In the genomic region with DNA sequence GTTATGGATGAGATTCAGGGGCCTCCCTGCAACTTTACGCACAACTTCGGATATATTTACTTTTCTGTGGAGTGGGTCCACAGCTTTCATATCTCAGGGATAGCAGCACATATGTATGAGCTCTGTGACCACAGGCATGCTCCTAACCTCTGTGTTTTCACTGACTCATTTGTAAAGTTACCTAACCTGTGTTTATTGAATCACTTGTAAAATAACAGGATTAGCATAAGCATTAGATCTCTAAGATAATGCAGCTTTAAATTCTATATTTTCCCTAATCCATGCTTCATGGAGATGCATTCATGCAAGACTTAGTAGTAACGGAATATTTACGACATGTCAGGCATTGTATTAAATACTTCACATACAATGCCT, we compare ENCODE assay signal across 22 cellular contexts. TPM values are rescaled to one million over a fixed set of nuclear protein-coding genes. Genes with fewer than 3 reads are reported as not detected.
DNase-seq lines count a peak whose midpoint lies in the region; ATAC-seq and TF ChIP-seq lines count a peak whose summit lies in the region.
"Had no signal": no experiment of that assay in that cellular context is flagged by ENCODE, and none has a peak within 500 bp of the region (broad histone marks: within the 10 kb centered on the region; RNA-seq: fewer than 3 reads in every experiment).

No MANE protein-coding gene starts in this region.

- POLR2A ChIA-PET in HEK293T (lab: Yijun Ruan, JAX), result no interaction called here

- DNase-seq in AG08395 (ENCODE audit: low spot score) (peak; percentile 10), HFFc6 (peak; percentile 45), astrocyte of the hippocampus (ENCODE audit: low read depth, low spot score) (peak; percentile 63), fibroblast of villous mesenchyme (ENCODE audit: low read depth) (peak; percentile 69), iPS-NIHi7 (ENCODE audit: extremely low spot score) (no peak), HEK293T (ENCODE audit: extremely low spot score) (no peak)
- no peak for DNase-seq in activated CD4-positive, alpha-beta T cell treated with anti-CD3 and anti-CD28 coated beads for 1 hour
- DNase-seq: activated CD4-positive, alpha-beta memory T cell treated with anti-CD3 and anti-CD28 coated beads for 36 hours; activated T-cell treated with anti-CD3 and anti-CD28 coated beads, Interleukin-2, amount 50 U/mL, for 1 hour; CD4-positive, alpha-beta memory T cell; DMS79 treated with DMSO at 0.1 percent for 48 hours; effector CD4-positive, alpha-beta T cell; foreskin melanocyte; T-cell had no signal

- H3K36me3 Mint-ChIP-seq in HFFc6 (ENCODE audit: low read depth), result no peaks in the 10 kb centered on the region
- H3K36me3 Mint-ChIP-seq: activated CD4-positive, alpha-beta memory T cell treated with anti-CD3 and anti-CD28 coated beads for 36 hours; activated naive CD8-positive, alpha-beta T cell; CD4-positive, alpha-beta memory T cell; T-cell had no signal

- CTCF ChIA-PET in HEK293T (lab: Yijun Ruan, JAX), result no interaction called here

- no peaks in the 10 kb centered on the region for H3K9me3 Mint-ChIP-seq in HFFc6
- H3K9me3 Mint-ChIP-seq: activated CD4-positive, alpha-beta memory T cell treated with anti-CD3 and anti-CD28 coated beads for 36 hours; neural progenitor cell had no signal

- ATAC-seq in HG03045 (IDR thresholded peaks at IDR 0.05; ENCODE audit: unreplicated experiment), result no peak
- ATAC-seq: T-cell had no signal

- H3K4me1 Mint-ChIP-seq in HFFc6 (ENCODE audit: low read depth), result peaks cover 12% of the 10 kb centered on the region
- H3K4me1 Mint-ChIP-seq: CD4-positive, alpha-beta memory T cell; T-cell had no signal

- H3K4me3 Mint-ChIP-seq in HFFc6, result no peak overlapping the region
- H3K4me3 Mint-ChIP-seq: activated CD4-positive, alpha-beta memory T cell treated with anti-CD3 and anti-CD28 coated beads for 36 hours; activated naive CD8-positive, alpha-beta T cell; CD4-positive, alpha-beta memory T cell; neural progenitor cell; T-cell had no signal

- no peak overlapping the region for H3K4me3 ChIP-seq in fibroblast of villous mesenchyme (ENCODE audit: low read depth, low read length)
- H3K4me3 ChIP-seq: neural progenitor cell, thoracic aorta had no signal

- H3K27me3 Mint-ChIP-seq in HFFc6 (ENCODE audit: insufficient read depth), result peaks cover 2% of the 10 kb centered on the region; the same call in 1 of the 2 replicates
- H3K27me3 Mint-ChIP-seq: activated CD4-positive, alpha-beta memory T cell treated with anti-CD3 and anti-CD28 coated beads for 36 hours; activated naive CD8-positive, alpha-beta T cell; T-cell had no signal

- no peak overlapping the region for H3K27ac Mint-ChIP-seq in HFFc6
- H3K27ac Mint-ChIP-seq: activated CD4-positive, alpha-beta memory T cell treated with anti-CD3 and anti-CD28 coated beads for 36 hours; activated naive CD8-positive, alpha-beta T cell; CD4-positive, alpha-beta memory T cell; neural progenitor cell; T-cell had no signal

- no peak for TF ChIP-seq CTCF in HFFc6 (IDR thresholded peaks at IDR 0.05)
- TF ChIP-seq CTCF in fibroblast of villous mesenchyme (IDR thresholded peaks at IDR 0.05; ENCODE audit: insufficient read depth, low read depth, low read length), result no peak

TF ChIP-seq in HEK293T, 16 proteins besides CTCF, POLR2A, EP300 and RAD21:
- no peak for TF ChIP-seq ZNF384 (IDR thresholded peaks at IDR 0.05)
- no peak for TF ChIP-seq FOXA1 (IDR thresholded peaks at IDR 0.05)
- no peak for TF ChIP-seq L3MBTL2 (conservative IDR thresholded peaks at IDR 0.05)
- TF ChIP-seq FOXM1 (IDR thresholded peaks at IDR 0.05; ENCODE audit: borderline replicate concordance), result no peak
- no peak for TF ChIP-seq ELF4 (IDR thresholded peaks at IDR 0.05)
- no peak for TF ChIP-seq NFRKB (IDR thresholded peaks at IDR 0.05)

RNA-seq across cellular contexts. Expression of gene DDI1, which starts 47.9 kb away (rescaled TPM):
- not detected for total RNA-seq in HFFc6 (2021; fragmentation: NEBNext Ultra II Directional; extraction: Animal tissue kit (Norgen Biotek cat#: 25700))
- total RNA-seq in fibroblast of villous mesenchyme, result under 0.01 TPM in 1 of 2 replicates, not detected in the other
- total RNA-seq: A673; activated CD4-positive, alpha-beta memory T cell treated with anti-CD3 and anti-CD28 coated beads for 36 hours; cardiac septum; CD4-positive, alpha-beta memory T cell; mononuclear cell; pulmonary artery endothelial cell; T-cell; thoracic aorta had no signal

Comparison
In these comparisons a context has a peak if more than half of its experiments do, and no peak if none do; other contexts are left out.
1. DNase-seq: peak in AG08395 (single experiment), HFFc6 (single experiment), astrocyte of the hippocampus (single experiment) and fibroblast of villous mesenchyme (single experiment); none in iPS-NIHi7 (single experiment), activated CD4-positive, alpha-beta T cell treated with anti-CD3 and anti-CD28 coated beads for 1 hour (single experiment) and HEK293T (single experiment).